7 cellular contexts compared by ENCODE assay signal in the genomic region with DNA sequence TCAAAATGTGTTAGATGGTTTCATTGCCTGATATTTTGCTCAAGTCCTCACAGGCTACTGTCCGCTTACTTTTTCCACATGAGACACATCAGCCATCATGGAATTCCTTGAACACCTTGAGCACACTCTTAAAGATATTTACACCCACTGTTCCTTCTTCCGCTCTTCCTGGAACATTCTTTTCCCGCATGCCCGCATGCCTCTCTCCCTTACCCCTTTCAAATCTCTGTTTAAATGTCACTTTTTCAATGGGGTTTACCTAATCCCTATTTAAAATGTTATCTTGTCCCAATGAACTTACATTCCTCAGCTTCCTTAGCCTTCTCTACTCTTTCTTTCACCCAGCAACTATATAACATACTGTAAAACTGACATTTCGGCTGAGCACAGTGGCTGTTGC.
"Had no signal": no experiment of that assay in that cellular context is flagged by ENCODE, and none has a peak within 500 bp of the region (broad histone marks: within the 10 kb centered on the region; RNA-seq: fewer than 3 reads in every experiment).

No MANE protein-coding gene starts in this region.

- ATAC-seq: HCT116 had no signal

- H3K27me3 Mint-ChIP-seq: IgD-negative memory B cell had no signal

- H3K4me1 Mint-ChIP-seq: H9, IgD-negative memory B cell had no signal

- DNase-seq: GOT3, H9, KBM-7 had no signal

- H3K27ac ChIP-seq: HL-60 had no signal

- H3K27ac Mint-ChIP-seq: H9, HFFc6, IgD-negative memory B cell had no signal

- H3K36me3 Mint-ChIP-seq: IgD-negative memory B cell had no signal

- H3K4me3 Mint-ChIP-seq: H9, HFFc6, IgD-negative memory B cell had no signal

- H3K9me3 Mint-ChIP-seq: HFFc6 had no signal
